1 cellular context compared by ENCODE assay signal in the genomic region with DNA sequence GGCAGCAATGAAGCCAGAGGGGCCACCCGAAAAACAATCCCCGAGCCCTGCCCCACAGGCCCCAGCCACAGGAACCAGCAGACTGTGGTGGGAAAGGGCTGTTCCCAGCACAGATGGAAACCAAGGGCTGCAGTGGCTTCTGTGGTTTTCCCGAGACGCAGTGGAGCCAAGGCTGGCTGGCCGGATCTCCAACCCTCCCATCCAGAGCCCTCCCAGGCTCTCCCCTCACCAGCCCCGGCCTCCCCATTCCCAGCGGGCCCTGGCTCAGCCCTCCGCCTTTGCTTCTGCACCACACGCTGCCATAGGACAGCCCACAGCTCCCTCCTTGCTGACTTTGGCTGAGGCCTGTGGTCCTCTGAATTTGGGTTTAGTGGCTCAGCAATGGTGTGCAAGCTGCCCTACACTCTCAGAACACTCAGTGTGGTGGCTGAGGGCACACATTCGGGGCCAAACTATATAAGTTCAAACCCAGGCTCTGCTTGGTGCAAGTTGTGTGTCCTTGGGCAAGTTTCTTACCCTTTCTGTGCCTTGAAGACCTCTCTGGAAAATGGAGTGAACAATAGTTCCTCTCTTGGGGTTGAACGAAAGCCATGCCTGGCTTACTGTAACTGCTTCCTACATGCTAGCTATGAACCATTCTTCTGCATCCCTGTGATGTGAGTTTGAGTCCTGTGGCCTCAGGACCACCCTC.
TF ChIP-seq lines count a peak whose summit lies in the region.

No MANE protein-coding gene starts in this region.

TF ChIP-seq in IMR-90, 13 proteins besides CTCF, POLR2A, EP300 and RAD21 (continued from another document):
- TF ChIP-seq, protein P1, sequence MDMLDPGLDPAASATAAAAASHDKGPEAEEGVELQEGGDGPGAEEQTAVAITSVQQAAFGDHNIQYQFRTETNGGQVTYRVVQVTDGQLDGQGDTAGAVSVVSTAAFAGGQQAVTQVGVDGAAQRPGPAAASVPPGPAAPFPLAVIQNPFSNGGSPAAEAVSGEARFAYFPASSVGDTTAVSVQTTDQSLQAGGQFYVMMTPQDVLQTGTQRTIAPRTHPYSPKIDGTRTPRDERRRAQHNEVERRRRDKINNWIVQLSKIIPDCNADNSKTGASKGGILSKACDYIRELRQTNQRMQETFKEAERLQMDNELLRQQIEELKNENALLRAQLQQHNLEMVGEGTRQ (IDR thresholded peaks at IDR 0.05; ENCODE audit: low read depth, low read length): no peak
- TF ChIP-seq CEBPB (IDR thresholded peaks at IDR 0.05; ENCODE audit: low read depth, low read length) (no peak), MAFK (IDR thresholded peaks at IDR 0.05; ENCODE audit: low read depth, low read length) (no peak), FOS (IDR thresholded peaks at IDR 0.05; ENCODE audit: low read depth, low read length) (no peak), RCOR1 (IDR thresholded peaks at IDR 0.05; ENCODE audit: insufficient replicate concordance, low read length) (no peak), RFX5 (IDR thresholded peaks at IDR 0.05; ENCODE audit: low read depth, low read length) (no peak)
- TF ChIP-seq, protein P2, sequence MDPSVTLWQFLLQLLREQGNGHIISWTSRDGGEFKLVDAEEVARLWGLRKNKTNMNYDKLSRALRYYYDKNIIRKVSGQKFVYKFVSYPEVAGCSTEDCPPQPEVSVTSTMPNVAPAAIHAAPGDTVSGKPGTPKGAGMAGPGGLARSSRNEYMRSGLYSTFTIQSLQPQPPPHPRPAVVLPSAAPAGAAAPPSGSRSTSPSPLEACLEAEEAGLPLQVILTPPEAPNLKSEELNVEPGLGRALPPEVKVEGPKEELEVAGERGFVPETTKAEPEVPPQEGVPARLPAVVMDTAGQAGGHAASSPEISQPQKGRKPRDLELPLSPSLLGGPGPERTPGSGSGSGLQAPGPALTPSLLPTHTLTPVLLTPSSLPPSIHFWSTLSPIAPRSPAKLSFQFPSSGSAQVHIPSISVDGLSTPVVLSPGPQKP (IDR thresholded peaks at IDR 0.05; ENCODE audit: borderline replicate concordance, low read depth, low read length): no peak
